In the genomic region with DNA sequence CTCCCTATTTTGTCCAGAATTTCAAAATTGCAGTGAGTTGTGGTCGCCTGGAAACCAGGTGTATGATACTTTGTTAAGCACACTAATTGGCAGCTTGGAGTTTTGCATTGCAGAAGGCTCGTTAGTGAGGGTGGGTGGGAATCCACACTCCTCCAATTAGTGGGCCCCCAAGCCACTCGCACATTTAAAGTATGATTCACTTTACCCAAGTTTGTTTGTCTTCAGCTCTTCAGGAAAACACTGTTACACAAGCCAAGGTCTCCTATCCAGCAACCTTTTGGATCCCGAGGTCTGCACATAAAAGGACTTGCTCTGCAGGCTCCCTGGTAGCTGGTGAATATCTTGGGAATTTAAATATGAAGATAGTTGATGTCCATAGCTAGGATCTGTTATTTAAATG, we compare ENCODE assay signal across 1 cellular context.
A peak's percentile ranks its signal among the peaks of the same experiment; 100 is the strongest.
TF ChIP-seq lines count a peak whose summit lies in the region.

No MANE protein-coding gene starts in this region.

TF ChIP-seq in HepG2, 621 proteins besides CTCF, POLR2A, EP300 and RAD21 (continued from another document and continues in another):
- TF ChIP-seq, protein P1, sequence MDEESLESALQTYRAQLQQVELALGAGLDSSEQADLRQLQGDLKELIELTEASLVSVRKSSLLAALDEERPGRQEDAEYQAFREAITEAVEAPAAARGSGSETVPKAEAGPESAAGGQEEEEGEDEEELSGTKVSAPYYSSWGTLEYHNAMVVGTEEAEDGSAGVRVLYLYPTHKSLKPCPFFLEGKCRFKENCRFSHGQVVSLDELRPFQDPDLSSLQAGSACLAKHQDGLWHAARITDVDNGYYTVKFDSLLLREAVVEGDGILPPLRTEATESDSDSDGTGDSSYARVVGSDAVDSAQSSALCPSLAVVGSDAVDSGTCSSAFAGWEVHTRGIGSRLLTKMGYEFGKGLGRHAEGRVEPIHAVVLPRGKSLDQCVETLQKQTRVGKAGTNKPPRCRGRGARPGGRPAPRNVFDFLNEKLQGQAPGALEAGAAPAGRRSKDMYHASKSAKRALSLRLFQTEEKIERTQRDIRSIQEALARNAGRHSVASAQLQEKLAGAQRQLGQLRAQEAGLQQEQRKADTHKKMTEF (CRISPR knock-in tag; IDR thresholded peaks at IDR 0.05): peak; percentile 45; the same call in 1 of the 2 replicates
- TF ChIP-seq, protein P2, sequence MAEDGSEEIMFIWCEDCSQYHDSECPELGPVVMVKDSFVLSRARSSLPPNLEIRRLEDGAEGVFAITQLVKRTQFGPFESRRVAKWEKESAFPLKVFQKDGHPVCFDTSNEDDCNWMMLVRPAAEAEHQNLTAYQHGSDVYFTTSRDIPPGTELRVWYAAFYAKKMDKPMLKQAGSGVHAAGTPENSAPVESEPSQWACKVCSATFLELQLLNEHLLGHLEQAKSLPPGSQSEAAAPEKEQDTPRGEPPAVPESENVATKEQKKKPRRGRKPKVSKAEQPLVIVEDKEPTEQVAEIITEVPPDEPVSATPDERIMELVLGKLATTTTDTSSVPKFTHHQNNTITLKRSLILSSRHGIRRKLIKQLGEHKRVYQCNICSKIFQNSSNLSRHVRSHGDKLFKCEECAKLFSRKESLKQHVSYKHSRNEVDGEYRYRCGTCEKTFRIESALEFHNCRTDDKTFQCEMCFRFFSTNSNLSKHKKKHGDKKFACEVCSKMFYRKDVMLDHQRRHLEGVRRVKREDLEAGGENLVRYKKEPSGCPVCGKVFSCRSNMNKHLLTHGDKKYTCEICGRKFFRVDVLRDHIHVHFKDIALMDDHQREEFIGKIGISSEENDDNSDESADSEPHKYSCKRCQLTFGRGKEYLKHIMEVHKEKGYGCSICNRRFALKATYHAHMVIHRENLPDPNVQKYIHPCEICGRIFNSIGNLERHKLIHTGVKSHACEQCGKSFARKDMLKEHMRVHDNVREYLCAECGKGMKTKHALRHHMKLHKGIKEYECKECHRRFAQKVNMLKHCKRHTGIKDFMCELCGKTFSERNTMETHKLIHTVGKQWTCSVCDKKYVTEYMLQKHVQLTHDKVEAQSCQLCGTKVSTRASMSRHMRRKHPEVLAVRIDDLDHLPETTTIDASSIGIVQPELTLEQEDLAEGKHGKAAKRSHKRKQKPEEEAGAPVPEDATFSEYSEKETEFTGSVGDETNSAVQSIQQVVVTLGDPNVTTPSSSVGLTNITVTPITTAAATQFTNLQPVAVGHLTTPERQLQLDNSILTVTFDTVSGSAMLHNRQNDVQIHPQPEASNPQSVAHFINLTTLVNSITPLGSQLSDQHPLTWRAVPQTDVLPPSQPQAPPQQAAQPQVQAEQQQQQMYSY (CRISPR knock-in tag; IDR thresholded peaks at IDR 0.05): no peak
- TF ChIP-seq, protein P3, sequence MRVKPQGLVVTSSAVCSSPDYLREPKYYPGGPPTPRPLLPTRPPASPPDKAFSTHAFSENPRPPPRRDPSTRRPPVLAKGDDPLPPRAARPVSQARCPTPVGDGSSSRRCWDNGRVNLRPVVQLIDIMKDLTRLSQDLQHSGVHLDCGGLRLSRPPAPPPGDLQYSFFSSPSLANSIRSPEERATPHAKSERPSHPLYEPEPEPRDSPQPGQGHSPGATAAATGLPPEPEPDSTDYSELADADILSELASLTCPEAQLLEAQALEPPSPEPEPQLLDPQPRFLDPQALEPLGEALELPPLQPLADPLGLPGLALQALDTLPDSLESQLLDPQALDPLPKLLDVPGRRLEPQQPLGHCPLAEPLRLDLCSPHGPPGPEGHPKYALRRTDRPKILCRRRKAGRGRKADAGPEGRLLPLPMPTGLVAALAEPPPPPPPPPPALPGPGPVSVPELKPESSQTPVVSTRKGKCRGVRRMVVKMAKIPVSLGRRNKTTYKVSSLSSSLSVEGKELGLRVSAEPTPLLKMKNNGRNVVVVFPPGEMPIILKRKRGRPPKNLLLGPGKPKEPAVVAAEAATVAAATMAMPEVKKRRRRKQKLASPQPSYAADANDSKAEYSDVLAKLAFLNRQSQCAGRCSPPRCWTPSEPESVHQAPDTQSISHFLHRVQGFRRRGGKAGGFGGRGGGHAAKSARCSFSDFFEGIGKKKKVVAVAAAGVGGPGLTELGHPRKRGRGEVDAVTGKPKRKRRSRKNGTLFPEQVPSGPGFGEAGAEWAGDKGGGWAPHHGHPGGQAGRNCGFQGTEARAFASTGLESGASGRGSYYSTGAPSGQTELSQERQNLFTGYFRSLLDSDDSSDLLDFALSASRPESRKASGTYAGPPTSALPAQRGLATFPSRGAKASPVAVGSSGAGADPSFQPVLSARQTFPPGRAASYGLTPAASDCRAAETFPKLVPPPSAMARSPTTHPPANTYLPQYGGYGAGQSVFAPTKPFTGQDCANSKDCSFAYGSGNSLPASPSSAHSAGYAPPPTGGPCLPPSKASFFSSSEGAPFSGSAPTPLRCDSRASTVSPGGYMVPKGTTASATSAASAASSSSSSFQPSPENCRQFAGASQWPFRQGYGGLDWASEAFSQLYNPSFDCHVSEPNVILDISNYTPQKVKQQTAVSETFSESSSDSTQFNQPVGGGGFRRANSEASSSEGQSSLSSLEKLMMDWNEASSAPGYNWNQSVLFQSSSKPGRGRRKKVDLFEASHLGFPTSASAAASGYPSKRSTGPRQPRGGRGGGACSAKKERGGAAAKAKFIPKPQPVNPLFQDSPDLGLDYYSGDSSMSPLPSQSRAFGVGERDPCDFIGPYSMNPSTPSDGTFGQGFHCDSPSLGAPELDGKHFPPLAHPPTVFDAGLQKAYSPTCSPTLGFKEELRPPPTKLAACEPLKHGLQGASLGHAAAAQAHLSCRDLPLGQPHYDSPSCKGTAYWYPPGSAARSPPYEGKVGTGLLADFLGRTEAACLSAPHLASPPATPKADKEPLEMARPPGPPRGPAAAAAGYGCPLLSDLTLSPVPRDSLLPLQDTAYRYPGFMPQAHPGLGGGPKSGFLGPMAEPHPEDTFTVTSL (CRISPR knock-in tag; IDR thresholded peaks at IDR 0.05; ENCODE audit: borderline replicate concordance): peak; percentile 30; the same call in 1 of the 2 replicates
- TF ChIP-seq SYNCRIP (IDR thresholded peaks at IDR 0.05; ENCODE audit: insufficient read depth, low read depth, low read length) (no peak), RXRB (CRISPR knock-in tag; IDR thresholded peaks at IDR 0.05; ENCODE audit: borderline replicate concordance) (peak; percentile 72), HNF4A (CRISPR knock-in tag; IDR thresholded peaks at IDR 0.05) (no peak), ZNF563 (CRISPR knock-in tag; IDR thresholded peaks at IDR 0.05) (peak; percentile 89), ZNF766 (CRISPR knock-in tag; IDR thresholded peaks at IDR 0.05; ENCODE audit: borderline replicate concordance) (no peak), SOX13 (IDR thresholded peaks at IDR 0.05) (no peak), SOX13 (CRISPR knock-in tag; conservative IDR thresholded peaks at IDR 0.05 in 1 of 2, IDR thresholded peaks at IDR 0.05 in 1 of 2) (0 out of 4 replicates have a peak, but pooled peaks of 1 of the 2 experiments have one; percentile 14), RBM39 (IDR thresholded peaks at IDR 0.05; ENCODE audit: low read depth, low read length, poor library complexity, severe bottlenecking) (no peak), NCOA2 (CRISPR knock-in tag; IDR thresholded peaks at IDR 0.05) (no peak), TBL1XR1 (IDR thresholded peaks at IDR 0.05; ENCODE audit: borderline replicate concordance, low read length, partially characterized antibody) (peak; percentile 80), WIZ (CRISPR knock-in tag; IDR thresholded peaks at IDR 0.05) (no peak), TCF7 (IDR thresholded peaks at IDR 0.05; ENCODE audit: low read depth) (0 out of 2 replicates have a peak, but pooled peaks have one; percentile 11), ZNF552 (CRISPR knock-in tag; IDR thresholded peaks at IDR 0.05; ENCODE audit: borderline replicate concordance) (no peak), LCORL (IDR thresholded peaks at IDR 0.05) (no peak), LCORL (CRISPR knock-in tag; IDR thresholded peaks at IDR 0.05) (no peak)
- TF ChIP-seq, protein P4, sequence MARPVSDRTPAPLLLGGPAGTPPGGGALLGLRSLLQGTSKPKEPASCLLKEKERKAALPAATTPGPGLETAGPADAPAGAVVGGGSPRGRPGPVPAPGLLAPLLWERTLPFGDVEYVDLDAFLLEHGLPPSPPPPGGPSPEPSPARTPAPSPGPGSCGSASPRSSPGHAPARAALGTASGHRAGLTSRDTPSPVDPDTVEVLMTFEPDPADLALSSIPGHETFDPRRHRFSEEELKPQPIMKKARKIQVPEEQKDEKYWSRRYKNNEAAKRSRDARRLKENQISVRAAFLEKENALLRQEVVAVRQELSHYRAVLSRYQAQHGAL (CRISPR knock-in tag; IDR thresholded peaks at IDR 0.05; ENCODE audit: not compliant biosample characterization): no peak
- TF ChIP-seq, protein P5, sequence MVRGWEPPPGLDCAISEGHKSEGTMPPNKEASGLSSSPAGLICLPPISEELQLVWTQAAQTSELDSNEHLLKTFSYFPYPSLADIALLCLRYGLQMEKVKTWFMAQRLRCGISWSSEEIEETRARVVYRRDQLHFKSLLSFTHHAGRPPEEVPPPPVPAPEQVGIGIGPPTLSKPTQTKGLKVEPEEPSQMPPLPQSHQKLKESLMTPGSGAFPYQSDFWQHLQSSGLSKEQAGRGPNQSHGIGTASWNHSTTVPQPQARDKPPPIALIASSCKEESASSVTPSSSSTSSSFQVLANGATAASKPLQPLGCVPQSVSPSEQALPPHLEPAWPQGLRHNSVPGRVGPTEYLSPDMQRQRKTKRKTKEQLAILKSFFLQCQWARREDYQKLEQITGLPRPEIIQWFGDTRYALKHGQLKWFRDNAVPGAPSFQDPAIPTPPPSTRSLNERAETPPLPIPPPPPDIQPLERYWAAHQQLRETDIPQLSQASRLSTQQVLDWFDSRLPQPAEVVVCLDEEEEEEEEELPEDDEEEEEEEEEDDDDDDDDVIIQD (CRISPR knock-in tag; IDR thresholded peaks at IDR 0.05; ENCODE audit: low read depth): 0 out of 2 replicates have a peak, but pooled peaks have one; percentile 57
- TF ChIP-seq, protein P6, sequence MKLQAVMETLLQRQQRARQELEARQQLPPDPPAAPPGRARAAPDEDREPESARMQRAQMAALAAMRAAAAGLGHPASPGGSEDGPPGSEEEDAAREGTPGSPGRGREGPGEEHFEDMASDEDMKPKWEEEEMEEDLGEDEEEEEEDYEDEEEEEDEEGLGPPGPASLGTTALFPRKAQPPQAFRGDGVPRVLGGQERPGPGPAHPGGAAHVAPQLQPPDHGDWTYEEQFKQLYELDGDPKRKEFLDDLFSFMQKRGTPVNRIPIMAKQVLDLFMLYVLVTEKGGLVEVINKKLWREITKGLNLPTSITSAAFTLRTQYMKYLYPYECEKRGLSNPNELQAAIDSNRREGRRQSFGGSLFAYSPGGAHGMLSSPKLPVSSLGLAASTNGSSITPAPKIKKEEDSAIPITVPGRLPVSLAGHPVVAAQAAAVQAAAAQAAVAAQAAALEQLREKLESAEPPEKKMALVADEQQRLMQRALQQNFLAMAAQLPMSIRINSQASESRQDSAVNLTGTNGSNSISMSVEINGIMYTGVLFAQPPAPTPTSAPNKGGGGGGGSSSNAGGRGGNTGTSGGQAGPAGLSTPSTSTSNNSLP (IDR thresholded peaks at IDR 0.05; ENCODE audit: low read depth, low read length): no peak
- TF ChIP-seq, protein P7, sequence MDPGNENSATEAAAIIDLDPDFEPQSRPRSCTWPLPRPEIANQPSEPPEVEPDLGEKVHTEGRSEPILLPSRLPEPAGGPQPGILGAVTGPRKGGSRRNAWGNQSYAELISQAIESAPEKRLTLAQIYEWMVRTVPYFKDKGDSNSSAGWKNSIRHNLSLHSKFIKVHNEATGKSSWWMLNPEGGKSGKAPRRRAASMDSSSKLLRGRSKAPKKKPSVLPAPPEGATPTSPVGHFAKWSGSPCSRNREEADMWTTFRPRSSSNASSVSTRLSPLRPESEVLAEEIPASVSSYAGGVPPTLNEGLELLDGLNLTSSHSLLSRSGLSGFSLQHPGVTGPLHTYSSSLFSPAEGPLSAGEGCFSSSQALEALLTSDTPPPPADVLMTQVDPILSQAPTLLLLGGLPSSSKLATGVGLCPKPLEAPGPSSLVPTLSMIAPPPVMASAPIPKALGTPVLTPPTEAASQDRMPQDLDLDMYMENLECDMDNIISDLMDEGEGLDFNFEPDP (CRISPR knock-in tag; conservative IDR thresholded peaks at IDR 0.05): no peak
- TF ChIP-seq, protein P8, sequence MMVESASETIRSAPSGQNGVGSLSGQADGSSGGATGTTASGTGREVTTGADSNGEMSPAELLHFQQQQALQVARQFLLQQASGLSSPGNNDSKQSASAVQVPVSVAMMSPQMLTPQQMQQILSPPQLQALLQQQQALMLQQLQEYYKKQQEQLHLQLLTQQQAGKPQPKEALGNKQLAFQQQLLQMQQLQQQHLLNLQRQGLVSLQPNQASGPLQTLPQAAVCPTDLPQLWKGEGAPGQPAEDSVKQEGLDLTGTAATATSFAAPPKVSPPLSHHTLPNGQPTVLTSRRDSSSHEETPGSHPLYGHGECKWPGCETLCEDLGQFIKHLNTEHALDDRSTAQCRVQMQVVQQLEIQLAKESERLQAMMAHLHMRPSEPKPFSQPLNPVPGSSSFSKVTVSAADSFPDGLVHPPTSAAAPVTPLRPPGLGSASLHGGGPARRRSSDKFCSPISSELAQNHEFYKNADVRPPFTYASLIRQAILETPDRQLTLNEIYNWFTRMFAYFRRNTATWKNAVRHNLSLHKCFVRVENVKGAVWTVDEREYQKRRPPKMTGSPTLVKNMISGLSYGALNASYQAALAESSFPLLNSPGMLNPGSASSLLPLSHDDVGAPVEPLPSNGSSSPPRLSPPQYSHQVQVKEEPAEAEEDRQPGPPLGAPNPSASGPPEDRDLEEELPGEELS (CRISPR knock-in tag; IDR thresholded peaks at IDR 0.05): peak; percentile 49; the same call in 1 of the 2 replicates
- TF ChIP-seq, protein P9, sequence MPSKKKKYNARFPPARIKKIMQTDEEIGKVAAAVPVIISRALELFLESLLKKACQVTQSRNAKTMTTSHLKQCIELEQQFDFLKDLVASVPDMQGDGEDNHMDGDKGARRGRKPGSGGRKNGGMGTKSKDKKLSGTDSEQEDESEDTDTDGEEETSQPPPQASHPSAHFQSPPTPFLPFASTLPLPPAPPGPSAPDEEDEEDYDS (CRISPR knock-in tag; IDR thresholded peaks at IDR 0.05): 0 out of 2 replicates have a peak, but pooled peaks have one; percentile 14
- TF ChIP-seq, protein P10, sequence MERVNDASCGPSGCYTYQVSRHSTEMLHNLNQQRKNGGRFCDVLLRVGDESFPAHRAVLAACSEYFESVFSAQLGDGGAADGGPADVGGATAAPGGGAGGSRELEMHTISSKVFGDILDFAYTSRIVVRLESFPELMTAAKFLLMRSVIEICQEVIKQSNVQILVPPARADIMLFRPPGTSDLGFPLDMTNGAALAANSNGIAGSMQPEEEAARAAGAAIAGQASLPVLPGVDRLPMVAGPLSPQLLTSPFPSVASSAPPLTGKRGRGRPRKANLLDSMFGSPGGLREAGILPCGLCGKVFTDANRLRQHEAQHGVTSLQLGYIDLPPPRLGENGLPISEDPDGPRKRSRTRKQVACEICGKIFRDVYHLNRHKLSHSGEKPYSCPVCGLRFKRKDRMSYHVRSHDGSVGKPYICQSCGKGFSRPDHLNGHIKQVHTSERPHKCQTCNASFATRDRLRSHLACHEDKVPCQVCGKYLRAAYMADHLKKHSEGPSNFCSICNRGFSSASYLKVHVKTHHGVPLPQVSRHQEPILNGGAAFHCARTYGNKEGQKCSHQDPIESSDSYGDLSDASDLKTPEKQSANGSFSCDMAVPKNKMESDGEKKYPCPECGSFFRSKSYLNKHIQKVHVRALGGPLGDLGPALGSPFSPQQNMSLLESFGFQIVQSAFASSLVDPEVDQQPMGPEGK (CRISPR knock-in tag; IDR thresholded peaks at IDR 0.05): peak; percentile 47; the same call in 1 of the 2 replicates
- TF ChIP-seq, protein P11, sequence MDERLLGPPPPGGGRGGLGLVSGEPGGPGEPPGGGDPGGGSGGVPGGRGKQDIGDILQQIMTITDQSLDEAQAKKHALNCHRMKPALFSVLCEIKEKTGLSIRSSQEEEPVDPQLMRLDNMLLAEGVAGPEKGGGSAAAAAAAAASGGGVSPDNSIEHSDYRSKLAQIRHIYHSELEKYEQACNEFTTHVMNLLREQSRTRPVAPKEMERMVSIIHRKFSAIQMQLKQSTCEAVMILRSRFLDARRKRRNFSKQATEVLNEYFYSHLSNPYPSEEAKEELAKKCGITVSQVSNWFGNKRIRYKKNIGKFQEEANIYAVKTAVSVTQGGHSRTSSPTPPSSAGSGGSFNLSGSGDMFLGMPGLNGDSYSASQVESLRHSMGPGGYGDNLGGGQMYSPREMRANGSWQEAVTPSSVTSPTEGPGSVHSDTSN (CRISPR knock-in tag; IDR thresholded peaks at IDR 0.05): no peak
